Comparison of ENCODE assay signal across 29 cellular contexts in genomic region chr21:28875078-28875477, GRCh38.
"Had no signal": no experiment of that assay in that cellular context is flagged by ENCODE, and none has a peak within 500 bp of the region (broad histone marks: within the 10 kb centered on the region; RNA-seq: fewer than 3 reads in every experiment).

No MANE protein-coding gene starts in this region.

- H3K9me3 Mint-ChIP-seq: activated CD4-positive, alpha-beta memory T cell treated with anti-CD3 and anti-CD28 coated beads for 36 hours; activated naive CD4-positive, alpha-beta T cell treated with anti-CD3 and anti-CD28 coated beads, Interleukin-2, amount 50 U/mL, for 72 hours; activated T-cell treated with anti-CD3 and anti-CD28 coated beads, Interleukin-2, amount 50 U/mL, for 24 hours; naive thymus-derived CD4-positive, alpha-beta T cell; stimulated activated naive CD8-positive, alpha-beta T cell treated with anti-CD3 and anti-CD28 coated beads, Interleukin-15, amount 100 ng/mL, for 72 hours; WTC11 had no signal

- H3K4me3 ChIP-seq: body of pancreas, cardiac muscle cell, colonic mucosa, gastrocnemius medialis, ovary, right lobe of liver, upper lobe of left lung, vagina had no signal

- H3K27ac ChIP-seq: body of pancreas, cardiac muscle cell, colonic mucosa, ovary, right lobe of liver, upper lobe of left lung, vagina had no signal

- ATAC-seq: body of pancreas; naive thymus-derived CD4-positive, alpha-beta T cell; right lobe of liver; stimulated activated naive CD8-positive, alpha-beta T cell treated with anti-CD3 and anti-CD28 coated beads, Interleukin-15, amount 100 ng/mL, for 72 hours; T-helper 17 cell; WTC11 had no signal

- H3K27ac Mint-ChIP-seq: activated CD4-positive, alpha-beta memory T cell treated with anti-CD3 and anti-CD28 coated beads for 36 hours; activated naive CD4-positive, alpha-beta T cell treated with anti-CD3 and anti-CD28 coated beads, Interleukin-2, amount 50 U/mL, for 72 hours; activated T-cell treated with anti-CD3 and anti-CD28 coated beads, Interleukin-2, amount 50 U/mL, for 24 hours; memory B cell; naive thymus-derived CD4-positive, alpha-beta T cell; progenitor cell of endocrine pancreas; T-helper 17 cell; WTC11 had no signal

- H3K27me3 Mint-ChIP-seq: activated CD4-positive, alpha-beta memory T cell treated with anti-CD3 and anti-CD28 coated beads for 36 hours; activated T-cell treated with anti-CD3 and anti-CD28 coated beads, Interleukin-2, amount 50 U/mL, for 24 hours; memory B cell; naive thymus-derived CD4-positive, alpha-beta T cell; progenitor cell of endocrine pancreas; stimulated activated naive CD8-positive, alpha-beta T cell treated with anti-CD3 and anti-CD28 coated beads, Interleukin-15, amount 100 ng/mL, for 72 hours; T-helper 17 cell had no signal

- H3K36me3 ChIP-seq: colonic mucosa, ovary had no signal

- H3K9me3 ChIP-seq: body of pancreas, colonic mucosa, gastrocnemius medialis, ovary, right lobe of liver, upper lobe of left lung, vagina had no signal

- H3K27me3 ChIP-seq: body of pancreas, cardiac muscle cell, colonic mucosa, gastrocnemius medialis, ovary, right lobe of liver, upper lobe of left lung, vagina had no signal

- DNase-seq: activated CD4-positive, alpha-beta memory T cell treated with anti-CD3 and anti-CD28 coated beads for 36 hours; activated CD8-positive, alpha-beta memory T cell treated with anti-CD3 and anti-CD28 coated beads, Interleukin-2, amount 50 U/mL, for 48 hours; activated naive CD4-positive, alpha-beta T cell; activated T-cell treated with anti-CD3 and anti-CD28 coated beads, Interleukin-2, amount 50 U/mL, for 24 hours; aorta; body of pancreas; cerebellar nuclear complex; colonic mucosa; effector memory CD4-positive, alpha-beta T cell; gastrocnemius medialis; glutamatergic neuron; islet precursor cell; midbrain; naive thymus-derived CD4-positive, alpha-beta T cell; ovary; right lobe of liver; stimulated activated CD4-positive, alpha-beta T cell treated with anti-CD3 and anti-CD28 coated beads, Interleukin-12 subunit alpha, Interleukin-12 subunit beta, amount 100 ng/mL, for 4 hours; stimulated activated CD4-positive, alpha-beta T cell treated with anti-CD3 and anti-CD28 coated beads, Interleukin-4, amount 100 ng/mL, for 1 hour; stimulated activated naive CD8-positive, alpha-beta T cell treated with anti-CD3 and anti-CD28 coated beads, Interleukin-15, amount 100 ng/mL, for 72 hours; substantia nigra; T-helper 17 cell; T1000; upper lobe of left lung had no signal

- H3K4me1 ChIP-seq: body of pancreas, colonic mucosa, gastrocnemius medialis, right lobe of liver, upper lobe of left lung, vagina had no signal

- H3K4me1 Mint-ChIP-seq: stimulated activated naive CD8-positive, alpha-beta T cell treated with anti-CD3 and anti-CD28 coated beads, Interleukin-15, amount 100 ng/mL, for 72 hours; WTC11 had no signal

- H3K4me3 Mint-ChIP-seq: activated CD4-positive, alpha-beta memory T cell treated with anti-CD3 and anti-CD28 coated beads for 36 hours; activated T-cell treated with anti-CD3 and anti-CD28 coated beads, Interleukin-2, amount 50 U/mL, for 24 hours; memory B cell; naive thymus-derived CD4-positive, alpha-beta T cell; stimulated activated naive CD8-positive, alpha-beta T cell treated with anti-CD3 and anti-CD28 coated beads, Interleukin-15, amount 100 ng/mL, for 72 hours; T-helper 17 cell; WTC11 had no signal
